1 cellular context compared by ENCODE assay signal in genomic region chr1:150621497-150622113, GRCh38.
TF ChIP-seq lines count a peak whose summit lies in the region.

No MANE protein-coding gene starts in this region.

TF ChIP-seq in HepG2, 621 proteins besides CTCF, POLR2A, EP300 and RAD21:
- TF ChIP-seq CEBPG (CRISPR knock-in tag; IDR thresholded peaks at IDR 0.05) (peak; percentile 71), MED1 (CRISPR knock-in tag; IDR thresholded peaks at IDR 0.05) (peak; percentile 29; the same call in 1 of the 2 replicates), HNRNPL (IDR thresholded peaks at IDR 0.05; ENCODE audit: low read depth, low read length) (no peak), ZNF281 (CRISPR knock-in tag; IDR thresholded peaks at IDR 0.05; ENCODE audit: borderline replicate concordance) (no peak), GABPB1 (CRISPR knock-in tag; IDR thresholded peaks at IDR 0.05) (no peak), SAP130 (CRISPR knock-in tag; IDR thresholded peaks at IDR 0.05; ENCODE audit: low read depth) (peak; percentile 43; the same call in 1 of the 2 replicates), GATAD2A (CRISPR knock-in tag; IDR thresholded peaks at IDR 0.05) (peak; percentile 24; the same call in 1 of the 2 replicates), SMC3 (IDR thresholded peaks at IDR 0.05; ENCODE audit: low read length) (peak; percentile 85), STAG1 (CRISPR knock-in tag; IDR thresholded peaks at IDR 0.05) (peak; percentile 67), RBFOX2 (IDR thresholded peaks at IDR 0.05; ENCODE audit: low read depth, low read length) (0 out of 2 replicates have a peak, but pooled peaks have one; percentile 12)
